9 cellular contexts compared by ENCODE assay signal in genomic region chr7:116525913-116526857, GRCh38. TPM values are rescaled to one million over a fixed set of nuclear protein-coding genes. Genes with fewer than 3 reads are reported as not detected.
DNase-seq lines count a peak whose midpoint lies in the region; ATAC-seq, FAIRE-seq and TF ChIP-seq lines count a peak whose summit lies in the region.
"Had no signal": no experiment of that assay in that cellular context is flagged by ENCODE, and none has a peak within 500 bp of the region (broad histone marks: within the 10 kb centered on the region; RNA-seq: fewer than 3 reads in every experiment).

No MANE protein-coding gene starts in this region.

- peaks cover 63% of the 10 kb centered on the region for H3K79me2 ChIP-seq in PC-3 (ENCODE audit: low read length)

- H3K36me3 ChIP-seq in PC-3 (ENCODE audit: low read depth, low read length): peaks cover 34% of the 10 kb centered on the region
- no peaks in the 10 kb centered on the region for H3K36me3 ChIP-seq in thoracic aorta

- no peak for FAIRE-seq in GM19239 (lab: Jason Lieb, UNC)
- FAIRE-seq: colon had no signal

- H3K4me1 ChIP-seq in PC-3 (ENCODE audit: insufficient read depth, low read length) (peaks cover 72% of the 10 kb centered on the region), thoracic aorta (ENCODE audit: control insufficient read depth in 1 of 2, low read depth in 2 of 2) (peaks cover 33 to 40% of the 10 kb centered on the region in 2 donors)

- H3K27ac ChIP-seq in CD4-positive, alpha-beta T cell (ENCODE audit: low read depth, low read length): no peak overlapping the region
- peak overlapping the region; percentile 74 for H3K27ac ChIP-seq in PC-3 (ENCODE audit: low read length)
- peak overlapping the region; percentile 95 to 98 for H3K27ac ChIP-seq in thoracic aorta

- H2AFZ ChIP-seq in PC-3 (ENCODE audit: low read length): peak overlapping the region; percentile 89

- no peak overlapping the region for H3K27ac Mint-ChIP-seq in CD4-positive, alpha-beta T cell
- H3K27ac Mint-ChIP-seq in nephron: no peak overlapping the region

- CTCF ChIA-PET in CD4-positive, alpha-beta T cell (lab: Charles Lee): interaction anchor here (0.6 to 1.3 kb wide), 6 partner anchors 10 to 346 kb away, joined by 3 to 4 read pairs (median 3); no protein-coding TSS in a partner anchor
- CTCF ChIA-PET in PC-3 (lab: Charles Lee): interaction anchor here (0.5 to 3.1 kb wide), 25 partner anchors 14 to 354 kb away, joined by 3 to 34 read pairs (median 5); partner anchors contain the start of gene CAV2

- H3K4me3 Mint-ChIP-seq in CD4-positive, alpha-beta T cell: peak overlapping the region; percentile 83
- H3K4me3 Mint-ChIP-seq in nephron: peak overlapping the region; percentile 84 to 88 (median 88)

- H3K9me3 Mint-ChIP-seq in CD4-positive, alpha-beta T cell: no peaks in the 10 kb centered on the region
- H3K9me3 Mint-ChIP-seq in nephron: no peaks in the 10 kb centered on the region

- ATAC-seq in CD4-positive, alpha-beta T cell (ENCODE audit: poor library complexity): peak; percentile 92
- ATAC-seq in HG03342 (IDR thresholded peaks at IDR 0.05; ENCODE audit: unreplicated experiment) (peak; percentile 95), PC-3 (peak; percentile 60), thoracic aorta (ENCODE audit: insufficient number of reproducible peaks, low FRiP score, low read depth) (peak; percentile 51)

- H3K36me3 Mint-ChIP-seq in CD4-positive, alpha-beta T cell (ENCODE audit: low read depth): no peaks in the 10 kb centered on the region
- no peaks in the 10 kb centered on the region for H3K36me3 Mint-ChIP-seq in nephron (ENCODE audit: low read depth)

- H3K9me3 ChIP-seq in CD4-positive, alpha-beta T cell (ENCODE audit: control insufficient read depth, low read length): no peaks in the 10 kb centered on the region
- H3K9me3 ChIP-seq in PC-3 (ENCODE audit: low read length): no peaks in the 10 kb centered on the region
- no peaks in the 10 kb centered on the region for H3K9me3 ChIP-seq in thoracic aorta

- intact Hi-C loops in CD4-positive, alpha-beta T cell (cut with DNase I, micrococcal nuclease): loop anchor here (2.0 to 5.0 kb wide), 5 partner anchors 264 to 355 kb away; no protein-coding TSS in a partner anchor
- intact Hi-C loops in PC-3 (cut with micrococcal nuclease): loop anchor here (1.0 to 10.0 kb wide), 9 partner anchors 51 to 281 kb away; partner anchors contain the start of gene MET

- TF ChIP-seq CTCF in CD4-positive, alpha-beta T cell (IDR thresholded peaks at IDR 0.05): peak; percentile 61
- TF ChIP-seq CTCF in PC-3 (conservative IDR thresholded peaks at IDR 0.05; ENCODE audit: low read depth, low read length) (peak; percentile 75), fibroblast of villous mesenchyme (IDR thresholded peaks at IDR 0.05; ENCODE audit: insufficient read depth, low read depth, low read length) (peak; percentile 56), nephron (IDR thresholded peaks at IDR 0.05; ENCODE audit: unreplicated experiment in 3 of 3) (peak; percentile 66 to 79 (median 75)), thoracic aorta (IDR thresholded peaks at IDR 0.05) (peak; percentile 83)

- H3K4me3 ChIP-seq in PC-3 (ENCODE audit: low read length) (peak overlapping the region; percentile 97), fibroblast of villous mesenchyme (ENCODE audit: low read depth, low read length) (peak overlapping the region; percentile 89), thoracic aorta (peak overlapping the region; percentile 95)

- peaks cover 14% of the 10 kb centered on the region for H4K20me1 ChIP-seq in PC-3 (ENCODE audit: low read length)

- DNase-seq in CD4-positive, alpha-beta T cell: peak; percentile 27 to 61 (median 43)
- DNase-seq in GM19239 (ENCODE audit: insufficient read length, low spot score): peak; percentile 74
- DNase-seq in PC-3: peak; percentile 85
- DNase-seq in activated effector memory CD4-positive, alpha-beta T cell treated with Interleukin-2 at 50 U/mL for 16 hours: peak; percentile 48
- DNase-seq in fibroblast of villous mesenchyme (ENCODE audit: low read depth): peak; percentile 89
- DNase-seq in thoracic aorta (ENCODE audit: low spot score): peak; percentile 11

- BruUV-seq in PC-3 (replicated peaks; lab: Mats Ljungman, UMichigan): TSS peak; percentile 43

- peak overlapping the region; percentile 98 for H3K4me2 ChIP-seq in PC-3 (ENCODE audit: low read length)

- H3K27me3 ChIP-seq in CD4-positive, alpha-beta T cell (ENCODE audit: control insufficient read depth, insufficient read depth, low read length): peaks cover 57% of the 10 kb centered on the region
- no peaks in the 10 kb centered on the region for H3K27me3 ChIP-seq in PC-3 (ENCODE audit: low read length)
- H3K27me3 ChIP-seq in thoracic aorta (replicated peaks; ENCODE audit: insufficient read depth): no peaks in the 10 kb centered on the region

- POLR2A ChIA-PET in CD4-positive, alpha-beta T cell (lab: Charles Lee): interaction anchor here (0.7 to 1.0 kb wide), 2 partner anchors 15 to 34 kb away, joined by 3 read pairs; no protein-coding TSS in a partner anchor
- POLR2A ChIA-PET in PC-3 (lab: Charles Lee; ENCODE audit: unreplicated experiment): interaction anchor here (0.6 to 1.8 kb wide), 16 partner anchors 14 to 254 kb away, joined by 3 to 41 read pairs (median 4); partner anchors contain the start of gene CAV2

- H3K9ac ChIP-seq in PC-3 (ENCODE audit: low read length): peak overlapping the region; percentile 92

- H3K27me3 Mint-ChIP-seq in CD4-positive, alpha-beta T cell: peaks cover 91% of the 10 kb centered on the region
- H3K27me3 Mint-ChIP-seq in nephron (ENCODE audit: low read depth): peaks cover 93% of the 10 kb centered on the region

- H3K4me1 Mint-ChIP-seq in CD4-positive, alpha-beta T cell (ENCODE audit: low read depth): peaks cover 20% of the 10 kb centered on the region
- H3K4me1 Mint-ChIP-seq in nephron: peaks cover 15% of the 10 kb centered on the region

- no peaks in the 10 kb centered on the region for H3K9me2 ChIP-seq in PC-3 (replicated peaks; ENCODE audit: low read length)

- peaks cover 4% of the 10 kb centered on the region for H3F3A ChIP-seq in PC-3 (ENCODE audit: low read length, unreplicated experiment)

RNA-seq across cellular contexts. Expression of gene CAV1, which starts 1.3 kb away (rescaled TPM):
- total RNA-seq in CD4-positive, alpha-beta T cell: not detected
- total RNA-seq in PC-3 (2014; rRNA removed) (284 and 296 TPM in 2 replicates), fibroblast of villous mesenchyme (288 and 887 TPM in 2 replicates), thoracic aorta (100 to 1,000 TPM; 194 to 210 TPM)

RNA-seq across cellular contexts. Expression of gene CAV2, which starts 26.6 kb away (rescaled TPM):
- total RNA-seq in CD4-positive, alpha-beta T cell: not detected
- 76.6 and 84.4 TPM in 2 replicates for total RNA-seq in PC-3 (2014; rRNA removed)
- total RNA-seq in fibroblast of villous mesenchyme: 130 and 224 TPM in 2 replicates
- total RNA-seq in thoracic aorta: 100 to 1,000 TPM in 1 of 2 donors, 10 to 100 TPM in 1; 93.8 to 157 TPM

Comparison
In these comparisons a context has a peak if more than half of its experiments do, and no peak if none do; other contexts are left out.
1. DNase-seq: peak in every context shown above with its lines; median percentile 89 in fibroblast of villous mesenchyme; 85 in PC-3; 74 in GM19239; 48 in activated effector memory CD4-positive, alpha-beta T cell treated with Interleukin-2 at 50 U/mL for 16 hours; 43 in CD4-positive, alpha-beta T cell; 11 in thoracic aorta.
2. RNA of gene CAV1, which starts 1.3 kb away (total RNA-seq): 288 to 887 TPM in fibroblast of villous mesenchyme, 284 to 296 TPM in PC-3 and 194 to 210 TPM in thoracic aorta; not detected in CD4-positive, alpha-beta T cell; every median in the first group is over 100 times any median in the second.
3. RNA of gene CAV2, which starts 26.6 kb away (total RNA-seq): 130 to 224 TPM in fibroblast of villous mesenchyme, 93.8 to 157 TPM in thoracic aorta and 76.6 to 84.4 TPM in PC-3; not detected in CD4-positive, alpha-beta T cell; every median in the first group is over 10 times any median in the second.
4. Peak in every context shown above with its lines, with median percentiles within 50 percentile points of each other: ATAC-seq, CTCF ChIP-seq and H3K4me3 ChIP-seq.